In the genomic region with DNA sequence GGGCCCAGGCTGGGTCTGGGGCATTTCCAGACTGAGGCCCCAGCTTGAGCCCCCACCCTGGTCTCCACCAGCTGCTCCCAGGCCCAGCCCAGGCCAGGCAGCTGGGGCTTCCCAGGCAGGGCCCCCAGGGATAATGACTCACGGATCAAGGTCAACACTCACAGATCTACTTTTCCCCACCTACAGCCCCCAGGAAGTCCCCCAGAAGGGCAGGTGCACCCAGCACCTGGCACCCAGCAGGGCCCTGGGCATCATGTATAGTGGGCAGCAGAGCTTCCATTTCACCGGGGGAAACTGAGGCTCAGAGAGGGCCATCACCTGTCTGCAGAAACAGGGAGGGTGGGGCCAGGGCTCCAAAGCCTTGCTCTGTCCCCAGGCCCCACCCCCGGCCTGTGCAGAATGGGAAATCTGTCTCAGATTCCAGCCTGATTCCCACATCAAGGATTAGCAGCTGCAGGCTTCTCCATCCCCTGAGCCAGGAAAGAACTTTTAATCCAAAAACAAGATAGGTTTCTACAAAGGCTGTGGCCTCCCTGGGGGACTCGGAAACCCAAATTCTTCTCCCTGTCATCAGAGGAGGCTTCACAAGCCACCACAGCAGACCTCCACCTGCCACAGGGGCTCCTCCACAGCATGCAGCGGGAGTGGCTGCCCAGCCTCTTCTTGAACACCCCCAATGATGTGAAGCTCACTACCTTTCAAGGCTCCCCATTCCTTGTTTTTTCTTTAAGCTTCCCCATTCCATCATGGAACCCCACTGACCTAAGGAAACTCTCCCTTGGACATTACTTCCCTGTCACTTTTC, we compare ENCODE assay signal across 10 cellular contexts. TPM values are rescaled to one million over a fixed set of nuclear protein-coding genes. Genes with fewer than 3 reads are reported as not detected.
DNase-seq lines count a peak whose midpoint lies in the region; ATAC-seq, FAIRE-seq and TF ChIP-seq lines count a peak whose summit lies in the region.
"Had no signal": no experiment of that assay in that cellular context is flagged by ENCODE, and none has a peak within 500 bp of the region (broad histone marks: within the 10 kb centered on the region; RNA-seq: fewer than 3 reads in every experiment).

No MANE protein-coding gene starts in this region.

- H3K36me3 ChIP-seq in SK-N-SH (replicated peaks in 1 of 2; ENCODE audit: control insufficient read depth in 1 of 2, insufficient read depth in 2 of 2, low read length in 1 of 2), result no peaks in the 10 kb centered on the region
- H3K36me3 ChIP-seq: SJSA1 had no signal

- FAIRE-seq in urothelium cell line (lab: Jason Lieb, UNC) (no peak), GM19239 (lab: Jason Lieb, UNC) (no peak)

- TF ChIP-seq CTCF in SK-N-SH (IDR thresholded peaks at IDR 0.05), result no peak

- ATAC-seq in SK-N-SH treated with all-trans-retinoic acid at 6 μM for 48 hours (no peak), Right ventricle myocardium superior (ENCODE audit: poor library complexity) (peak; percentile 12), HG02571 (IDR thresholded peaks at IDR 0.05; ENCODE audit: unreplicated experiment) (no peak)

- DNase-seq in SK-N-SH, result no peak
- DNase-seq in NCI-H146 treated with DMSO at 0.1 percent for 48 hours (lab: John Stamatoyannopoulos, UW; ENCODE audit: unreplicated experiment), result peak; percentile 26
- peak; percentile 31 for DNase-seq in Right ventricle myocardium superior
- peak; percentile 42 for DNase-seq in urothelium cell line (ENCODE audit: low spot score)
- DNase-seq in NCI-H748 treated with DMSO at 0.1 percent for 48 hours (lab: John Stamatoyannopoulos, UW), result no peak
- DNase-seq in GM19239 (ENCODE audit: insufficient read length, low spot score), result no peak
- DNase-seq: activated T-cell treated with anti-CD3 and anti-CD28 coated beads, Interleukin-2, amount 50 U/mL, for 1 hour had no signal

- no peaks in the 10 kb centered on the region for H3K27me3 ChIP-seq in SK-N-SH (ENCODE audit: insufficient read depth)

- H3F3A ChIP-seq in SK-N-SH (replicated peaks; ENCODE audit: insufficient read depth), result peaks cover 3% of the 10 kb centered on the region

- H3K4me1 ChIP-seq in SK-N-SH (ENCODE audit: control insufficient read depth in 1 of 2, insufficient read depth in 2 of 2, low read depth in 1 of 2, low read length in 1 of 2), result peaks cover 30 to 76% of the 10 kb centered on the region in 2 experiments
- H3K4me1 ChIP-seq: SJSA1 had no signal

- TF ChIP-seq RAD21 in SK-N-SH (IDR thresholded peaks at IDR 0.05; ENCODE audit: low read length), result no peak

- H3K9ac ChIP-seq in SK-N-SH, result no peak overlapping the region

- POLR2A ChIA-PET in SK-N-SH (lab: Yijun Ruan, JAX), result interaction anchor here (1.6 kb wide), 2 partner anchors 7 to 19 kb away, joined by 3 to 6 read pairs; no protein-coding TSS in a partner anchor

- intact Hi-C loops in Right ventricle myocardium superior (cut with DNase I), result no loop called here

- H4K20me1 ChIP-seq in SK-N-SH (ENCODE audit: insufficient read depth), result no peaks in the 10 kb centered on the region

- no peaks in the 10 kb centered on the region for H3K9me2 ChIP-seq in SK-N-SH

- no peaks in the 10 kb centered on the region for H3K79me2 ChIP-seq in SK-N-SH (ENCODE audit: insufficient read depth)

- no peaks in the 10 kb centered on the region for H3K9me3 ChIP-seq in SK-N-SH
- H3K9me3 ChIP-seq: SJSA1 had no signal

- peak overlapping the region in 1 of 2 experiments; percentile 93; a peak in 2 of 4 replicates for H3K27ac ChIP-seq in SK-N-SH (ENCODE audit: low read depth in 2 of 2, low read length in 1 of 2)
- H3K27ac ChIP-seq: SJSA1 had no signal

- no peak overlapping the region for H2AFZ ChIP-seq in SK-N-SH (ENCODE audit: low read depth)

- TF ChIP-seq EP300 in SK-N-SH (IDR thresholded peaks at IDR 0.05; ENCODE audit: borderline replicate concordance in 1 of 2, low read depth in 1 of 2, low read length in 1 of 2), result no peak

- peak overlapping the region; percentile 83; the same call in 1 of the 2 replicates for H3K4me2 ChIP-seq in SK-N-SH

- H3K4me3 ChIP-seq in SK-N-SH (ENCODE audit: low read depth in 2 of 2, low read length in 1 of 2), result no peak overlapping the region
- H3K4me3 ChIP-seq: SJSA1 had no signal

- CTCF ChIA-PET in SK-N-SH (lab: Yijun Ruan, JAX), result interaction anchor here (0.9 to 1.1 kb wide), 3 partner anchors 17 to 39 kb away, joined by 3 read pairs; no protein-coding TSS in a partner anchor

- 95% methylated on average over 3 of the region's 5 CpGs for WGBS in SK-N-SH (ENCODE audit: low lambda C conversion rate)

TF ChIP-seq in SK-N-SH, 30 proteins besides CTCF, POLR2A, EP300 and RAD21:
- TF ChIP-seq TCF12 (IDR thresholded peaks at IDR 0.05) (no peak), YY1 (IDR thresholded peaks at IDR 0.05; ENCODE audit: low read depth) (no peak), ELF1 (IDR thresholded peaks at IDR 0.05) (no peak), SIN3A (IDR thresholded peaks at IDR 0.05; ENCODE audit: borderline replicate concordance, low read depth, low read length) (no peak), SMC3 (IDR thresholded peaks at IDR 0.05; ENCODE audit: low read depth, low read length) (no peak)
- TF ChIP-seq, protein P1, sequence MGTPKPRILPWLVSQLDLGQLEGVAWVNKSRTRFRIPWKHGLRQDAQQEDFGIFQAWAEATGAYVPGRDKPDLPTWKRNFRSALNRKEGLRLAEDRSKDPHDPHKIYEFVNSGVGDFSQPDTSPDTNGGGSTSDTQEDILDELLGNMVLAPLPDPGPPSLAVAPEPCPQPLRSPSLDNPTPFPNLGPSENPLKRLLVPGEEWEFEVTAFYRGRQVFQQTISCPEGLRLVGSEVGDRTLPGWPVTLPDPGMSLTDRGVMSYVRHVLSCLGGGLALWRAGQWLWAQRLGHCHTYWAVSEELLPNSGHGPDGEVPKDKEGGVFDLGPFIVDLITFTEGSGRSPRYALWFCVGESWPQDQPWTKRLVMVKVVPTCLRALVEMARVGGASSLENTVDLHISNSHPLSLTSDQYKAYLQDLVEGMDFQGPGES (IDR thresholded peaks at IDR 0.05; ENCODE audit: low read depth, low read length), result no peak
- TF ChIP-seq, protein P2, sequence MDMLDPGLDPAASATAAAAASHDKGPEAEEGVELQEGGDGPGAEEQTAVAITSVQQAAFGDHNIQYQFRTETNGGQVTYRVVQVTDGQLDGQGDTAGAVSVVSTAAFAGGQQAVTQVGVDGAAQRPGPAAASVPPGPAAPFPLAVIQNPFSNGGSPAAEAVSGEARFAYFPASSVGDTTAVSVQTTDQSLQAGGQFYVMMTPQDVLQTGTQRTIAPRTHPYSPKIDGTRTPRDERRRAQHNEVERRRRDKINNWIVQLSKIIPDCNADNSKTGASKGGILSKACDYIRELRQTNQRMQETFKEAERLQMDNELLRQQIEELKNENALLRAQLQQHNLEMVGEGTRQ (IDR thresholded peaks at IDR 0.05; ENCODE audit: borderline replicate concordance, low read depth, low read length), result no peak

TF ChIP-seq in SK-N-SH treated with all-trans-retinoic acid at 6 μM for 48 hours, 23 proteins besides CTCF, POLR2A, EP300 and RAD21:
- TF ChIP-seq TCF4 (CRISPR knock-in tag; IDR thresholded peaks at IDR 0.05; ENCODE audit: borderline replicate concordance) (no peak), SNAI2 (CRISPR knock-in tag; IDR thresholded peaks at IDR 0.05) (no peak), ZNF8 (CRISPR knock-in tag; IDR thresholded peaks at IDR 0.05) (no peak), TOX (CRISPR knock-in tag; IDR thresholded peaks at IDR 0.05; ENCODE audit: borderline replicate concordance) (no peak), ZNF565 (CRISPR knock-in tag; conservative IDR thresholded peaks at IDR 0.05; ENCODE audit: low read depth) (no peak), ESRRG (CRISPR knock-in tag; IDR thresholded peaks at IDR 0.05) (no peak), BACH2 (CRISPR knock-in tag; IDR thresholded peaks at IDR 0.05; ENCODE audit: borderline replicate concordance) (no peak), ISL1 (CRISPR knock-in tag; IDR thresholded peaks at IDR 0.05) (no peak), RARB (CRISPR knock-in tag; IDR thresholded peaks at IDR 0.05) (no peak), GLIS3 (CRISPR knock-in tag; IDR thresholded peaks at IDR 0.05) (no peak)
- TF ChIP-seq, protein P3, sequence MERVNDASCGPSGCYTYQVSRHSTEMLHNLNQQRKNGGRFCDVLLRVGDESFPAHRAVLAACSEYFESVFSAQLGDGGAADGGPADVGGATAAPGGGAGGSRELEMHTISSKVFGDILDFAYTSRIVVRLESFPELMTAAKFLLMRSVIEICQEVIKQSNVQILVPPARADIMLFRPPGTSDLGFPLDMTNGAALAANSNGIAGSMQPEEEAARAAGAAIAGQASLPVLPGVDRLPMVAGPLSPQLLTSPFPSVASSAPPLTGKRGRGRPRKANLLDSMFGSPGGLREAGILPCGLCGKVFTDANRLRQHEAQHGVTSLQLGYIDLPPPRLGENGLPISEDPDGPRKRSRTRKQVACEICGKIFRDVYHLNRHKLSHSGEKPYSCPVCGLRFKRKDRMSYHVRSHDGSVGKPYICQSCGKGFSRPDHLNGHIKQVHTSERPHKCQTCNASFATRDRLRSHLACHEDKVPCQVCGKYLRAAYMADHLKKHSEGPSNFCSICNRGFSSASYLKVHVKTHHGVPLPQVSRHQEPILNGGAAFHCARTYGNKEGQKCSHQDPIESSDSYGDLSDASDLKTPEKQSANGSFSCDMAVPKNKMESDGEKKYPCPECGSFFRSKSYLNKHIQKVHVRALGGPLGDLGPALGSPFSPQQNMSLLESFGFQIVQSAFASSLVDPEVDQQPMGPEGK (CRISPR knock-in tag; IDR thresholded peaks at IDR 0.05; ENCODE audit: borderline replicate concordance), result no peak
- TF ChIP-seq, protein P4, sequence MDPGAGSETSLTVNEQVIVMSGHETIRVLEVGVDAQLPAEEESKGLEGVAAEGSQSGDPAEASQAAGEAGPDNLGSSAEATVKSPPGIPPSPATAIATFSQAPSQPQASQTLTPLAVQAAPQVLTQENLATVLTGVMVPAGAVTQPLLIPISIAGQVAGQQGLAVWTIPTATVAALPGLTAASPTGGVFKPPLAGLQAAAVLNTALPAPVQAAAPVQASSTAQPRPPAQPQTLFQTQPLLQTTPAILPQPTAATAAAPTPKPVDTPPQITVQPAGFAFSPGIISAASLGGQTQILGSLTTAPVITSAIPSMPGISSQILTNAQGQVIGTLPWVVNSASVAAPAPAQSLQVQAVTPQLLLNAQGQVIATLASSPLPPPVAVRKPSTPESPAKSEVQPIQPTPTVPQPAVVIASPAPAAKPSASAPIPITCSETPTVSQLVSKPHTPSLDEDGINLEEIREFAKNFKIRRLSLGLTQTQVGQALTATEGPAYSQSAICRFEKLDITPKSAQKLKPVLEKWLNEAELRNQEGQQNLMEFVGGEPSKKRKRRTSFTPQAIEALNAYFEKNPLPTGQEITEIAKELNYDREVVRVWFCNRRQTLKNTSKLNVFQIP (CRISPR knock-in tag; IDR thresholded peaks at IDR 0.05; ENCODE audit: borderline replicate concordance, low read depth), result no peak

RNA-seq across cellular contexts. Expression of a gene that starts 49.8 kb away (rescaled TPM):
- polyA plus RNA-seq in SK-N-SH (2012; rRNA removed), result 4.4 and 6.2 TPM in 2 replicates
- polyA plus RNA-seq in SK-N-SH (2012; cell fraction: cytosol; rRNA removed), result 4.2 and 5.9 TPM in 2 replicates
- polyA plus RNA-seq in SK-N-SH (2012; cell fraction: nucleus; rRNA removed), result 23.8 and 26.1 TPM in 2 replicates
- 78.6 TPM for total RNA-seq in Right ventricle myocardium superior

Comparison
In these comparisons a context has a peak if more than half of its experiments do, and no peak if none do; other contexts are left out.
1. DNase-seq: peak in NCI-H146 treated with DMSO at 0.1 percent for 48 hours (single experiment), Right ventricle myocardium superior (single experiment) and urothelium cell line (single experiment); none in SK-N-SH (single experiment), NCI-H748 treated with DMSO at 0.1 percent for 48 hours (single experiment) and GM19239 (single experiment).